Comparison of ENCODE assay signal across 18 cellular contexts in genomic region chr2:147588191-147588590, GRCh38.
DNase-seq lines count a peak whose midpoint lies in the region; ATAC-seq and TF ChIP-seq lines count a peak whose summit lies in the region.
"Had no signal": no experiment of that assay in that cellular context is flagged by ENCODE, and none has a peak within 500 bp of the region (broad histone marks: within the 10 kb centered on the region; RNA-seq: fewer than 3 reads in every experiment).

No MANE protein-coding gene starts in this region.

- no peak overlapping the region for H3K27ac ChIP-seq in brain microvascular endothelial cell
- H3K27ac ChIP-seq: C4-2B, epithelial cell of prostate, parathyroid adenoma, SJCRH30, transverse colon had no signal

- no peaks in the 10 kb centered on the region for H3K36me3 ChIP-seq in brain microvascular endothelial cell (replicated peaks)
- H3K36me3 ChIP-seq: SJCRH30, transverse colon had no signal

- H3K4me3 ChIP-seq in brain microvascular endothelial cell (ENCODE audit: low read depth, low read length): no peak overlapping the region
- H3K4me3 ChIP-seq: SJCRH30, transverse colon had no signal

- peak; percentile 59 for DNase-seq in HS-5 (ENCODE audit: low read depth)
- peak; percentile 30 for DNase-seq in brain microvascular endothelial cell
- peak; percentile 78 for DNase-seq in kidney glomerular epithelial cell (lab: John Stamatoyannopoulos, UW)
- peak; percentile 59 for DNase-seq in stromal cell of bone marrow (ENCODE audit: low read depth)
- no peak for DNase-seq in hypothalamus (lab: John Stamatoyannopoulos, UW)
- DNase-seq: amygdala; DMS79; Karpas-422; NCI-H1436; SJCRH30; stimulated activated CD4-positive, alpha-beta T cell treated with anti-CD3 and anti-CD28 coated beads, Interleukin-12 subunit alpha, Interleukin-12 subunit beta, amount 100 ng/mL, for 4 hours; transverse colon had no signal

- no peaks in the 10 kb centered on the region for H3K27me3 ChIP-seq in brain microvascular endothelial cell (replicated peaks)
- H3K27me3 ChIP-seq: SJCRH30, transverse colon had no signal

- no peak for TF ChIP-seq CTCF in brain microvascular endothelial cell (IDR thresholded peaks at IDR 0.05; ENCODE audit: low read depth, low read length, missing control alignments)

- ATAC-seq in HG03159 (IDR thresholded peaks at IDR 0.05; ENCODE audit: unreplicated experiment) (no peak), HG02642 (IDR thresholded peaks at IDR 0.05; ENCODE audit: poor library complexity, unreplicated experiment) (no peak)
- ATAC-seq: stimulated activated memory B cell treated with anti-CD40 and anti-IgM and Interleukin-4, amounts not matched to agents 10 μg/mL and 1 μg/mL and 100 μg/mL, for 72 hours had no signal

- in situ Hi-C loops in brain microvascular endothelial cell (cut with HindIII; ENCODE audit: low pct_ligation_motif_present, low sequenced_read_pairs): no loop called here

Comparison
In these comparisons a context has a peak if more than half of its experiments do, and no peak if none do; other contexts are left out.
1. DNase-seq: peak in HS-5 (single experiment), brain microvascular endothelial cell (single experiment), kidney glomerular epithelial cell (single experiment) and stromal cell of bone marrow (single experiment); none in hypothalamus (0 of 51).